In the genomic region with DNA sequence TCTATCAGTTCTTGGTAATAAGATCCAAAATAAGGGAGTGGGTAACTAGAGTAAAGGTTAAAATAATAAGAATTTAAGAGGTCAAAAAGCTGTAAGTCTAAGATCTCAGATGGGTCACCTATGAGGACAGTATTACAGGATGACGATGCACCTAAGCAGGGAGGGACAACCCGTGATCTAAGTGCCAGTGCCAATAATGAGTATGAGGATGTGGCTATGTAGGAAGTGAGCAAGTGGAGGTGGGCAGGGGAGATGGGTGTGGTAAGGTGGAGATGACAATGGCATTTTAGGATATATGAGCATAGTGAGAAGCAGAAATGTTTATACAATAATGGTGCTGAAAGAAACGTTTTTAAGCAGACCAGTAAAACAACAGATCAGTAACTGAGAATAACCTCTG, we compare ENCODE assay signal across 19 cellular contexts. TPM values are rescaled to one million over a fixed set of nuclear protein-coding genes. Genes with fewer than 3 reads are reported as not detected.
DNase-seq lines count a peak whose midpoint lies in the region; ATAC-seq lines count a peak whose summit lies in the region.
"Had no signal": no experiment of that assay in that cellular context is flagged by ENCODE, and none has a peak within 500 bp of the region (broad histone marks: within the 10 kb centered on the region; RNA-seq: fewer than 3 reads in every experiment).

No MANE protein-coding gene starts in this region.

- DNase-seq in activated CD4-positive, alpha-beta T cell treated with anti-CD3 and anti-CD28 coated beads for 36 hours = no peak
- no peak for DNase-seq in activated CD4-positive, alpha-beta T cell treated with anti-CD3 and anti-CD28 coated beads, Interleukin-2, amount 50 U/mL, for 4 hours
- DNase-seq in stimulated activated naive CD8-positive, alpha-beta T cell treated with anti-CD3 and anti-CD28 coated beads, Interleukin-15, amount 100 ng/mL, for 72 hours = no peak
- no peak for DNase-seq in stimulated activated naive CD8-positive, alpha-beta T cell treated with anti-CD3 and anti-CD28 coated beads, Interleukin-15, Interleukin-2, amounts not matched to agents 100 U/mL and 50 U/mL, for 24 hours
- no peak for DNase-seq in natural killer cell treated with Interleukin-12 subunit alpha and Interleukin-12 subunit beta and Interleukin-15 and Interleukin-18, amount 100 ng/mL, for 72 hours (ENCODE audit: low spot score)
- DNase-seq: Caco-2; CD4-positive, CD25-positive, alpha-beta regulatory T cell; CD8-positive, alpha-beta T cell; DMS 273 treated with DMSO at 0.1 percent for 48 hours; DMS79; EL; GDM1; GM23248; H7; HCEC 1CT had no signal

- POLR2A ChIA-PET in activated CD4-positive, alpha-beta T cell treated with anti-CD3 and anti-CD28 coated beads for 36 hours (lab: Charles Lee) = no interaction called here

- H3K27ac Mint-ChIP-seq in activated CD4-positive, alpha-beta T cell treated with anti-CD3 and anti-CD28 coated beads for 36 hours = no peak overlapping the region
- H3K27ac Mint-ChIP-seq in stimulated activated naive CD8-positive, alpha-beta T cell treated with anti-CD3 and anti-CD28 coated beads, Interleukin-15, amount 100 ng/mL, for 72 hours = no peak overlapping the region
- H3K27ac Mint-ChIP-seq in stimulated activated memory B cell treated with anti-CD40 and anti-IgM and Interleukin-4, amounts not matched to agents 10 μg/mL and 1 μg/mL and 100 μg/mL, for 72 hours = no peak overlapping the region
- no peak overlapping the region for H3K27ac Mint-ChIP-seq in natural killer cell treated with Interleukin-12 subunit alpha and Interleukin-12 subunit beta and Interleukin-15 and Interleukin-18, amount 100 ng/mL, for 72 hours
- H3K27ac Mint-ChIP-seq: B cell; CD4-positive, CD25-positive, alpha-beta regulatory T cell; CD8-positive, alpha-beta T cell had no signal

- no peak overlapping the region for H3K4me3 Mint-ChIP-seq in activated CD4-positive, alpha-beta T cell treated with anti-CD3 and anti-CD28 coated beads for 36 hours
- H3K4me3 Mint-ChIP-seq in stimulated activated naive CD8-positive, alpha-beta T cell treated with anti-CD3 and anti-CD28 coated beads, Interleukin-15, amount 100 ng/mL, for 72 hours = no peak overlapping the region
- no peak overlapping the region for H3K4me3 Mint-ChIP-seq in stimulated activated memory B cell treated with anti-CD40 and anti-IgM and Interleukin-4, amounts not matched to agents 10 μg/mL and 1 μg/mL and 100 μg/mL, for 72 hours
- H3K4me3 Mint-ChIP-seq in natural killer cell treated with Interleukin-12 subunit alpha and Interleukin-12 subunit beta and Interleukin-15 and Interleukin-18, amount 100 ng/mL, for 72 hours = no peak overlapping the region
- H3K4me3 Mint-ChIP-seq: B cell; CD4-positive, CD25-positive, alpha-beta regulatory T cell; CD8-positive, alpha-beta T cell had no signal

- H3K9me3 Mint-ChIP-seq in activated CD4-positive, alpha-beta T cell treated with anti-CD3 and anti-CD28 coated beads for 36 hours (ENCODE audit: low read depth) = peaks cover 5% of the 10 kb centered on the region
- peaks cover 6 to 9% of the 10 kb centered on the region in 2 donors for H3K9me3 Mint-ChIP-seq in stimulated activated naive CD8-positive, alpha-beta T cell treated with anti-CD3 and anti-CD28 coated beads, Interleukin-15, amount 100 ng/mL, for 72 hours
- peaks cover 5% of the 10 kb centered on the region for H3K9me3 Mint-ChIP-seq in stimulated activated memory B cell treated with anti-CD40 and anti-IgM and Interleukin-4, amounts not matched to agents 10 μg/mL and 1 μg/mL and 100 μg/mL, for 72 hours
- H3K9me3 Mint-ChIP-seq in natural killer cell treated with Interleukin-12 subunit alpha and Interleukin-12 subunit beta and Interleukin-15 and Interleukin-18, amount 100 ng/mL, for 72 hours = no peaks in the 10 kb centered on the region

- no peaks in the 10 kb centered on the region for H3K36me3 Mint-ChIP-seq in activated CD4-positive, alpha-beta T cell treated with anti-CD3 and anti-CD28 coated beads for 36 hours (ENCODE audit: low read depth)
- H3K36me3 Mint-ChIP-seq in stimulated activated memory B cell treated with anti-CD40 and anti-IgM and Interleukin-4, amounts not matched to agents 10 μg/mL and 1 μg/mL and 100 μg/mL, for 72 hours = peaks cover 6% of the 10 kb centered on the region
- H3K36me3 Mint-ChIP-seq in natural killer cell treated with Interleukin-12 subunit alpha and Interleukin-12 subunit beta and Interleukin-15 and Interleukin-18, amount 100 ng/mL, for 72 hours = peaks cover 6% of the 10 kb centered on the region
- H3K36me3 Mint-ChIP-seq: CD4-positive, CD25-positive, alpha-beta regulatory T cell; CD8-positive, alpha-beta T cell had no signal

- intact Hi-C loops in activated CD4-positive, alpha-beta T cell treated with anti-CD3 and anti-CD28 coated beads for 36 hours (cut with DNase I, micrococcal nuclease) = no loop called here

- H3K27me3 Mint-ChIP-seq in activated CD4-positive, alpha-beta T cell treated with anti-CD3 and anti-CD28 coated beads for 36 hours = peaks cover 25% of the 10 kb centered on the region
- peaks cover 50% of the 10 kb centered on the region for H3K27me3 Mint-ChIP-seq in stimulated activated naive CD8-positive, alpha-beta T cell treated with anti-CD3 and anti-CD28 coated beads, Interleukin-15, amount 100 ng/mL, for 72 hours
- H3K27me3 Mint-ChIP-seq in stimulated activated memory B cell treated with anti-CD40 and anti-IgM and Interleukin-4, amounts not matched to agents 10 μg/mL and 1 μg/mL and 100 μg/mL, for 72 hours = peaks cover 32% of the 10 kb centered on the region
- H3K27me3 Mint-ChIP-seq in natural killer cell treated with Interleukin-12 subunit alpha and Interleukin-12 subunit beta and Interleukin-15 and Interleukin-18, amount 100 ng/mL, for 72 hours = peaks cover 43 to 69% of the 10 kb centered on the region in 2 donors

- CTCF ChIA-PET in activated CD4-positive, alpha-beta T cell treated with anti-CD3 and anti-CD28 coated beads for 36 hours (lab: Charles Lee) = interaction anchor here (0.7 kb wide), 1 partner anchor 1226 kb away, joined by 3 read pairs; no protein-coding TSS in a partner anchor

- H3K4me1 Mint-ChIP-seq in activated CD4-positive, alpha-beta T cell treated with anti-CD3 and anti-CD28 coated beads for 36 hours = no peaks in the 10 kb centered on the region
- H3K4me1 Mint-ChIP-seq in stimulated activated naive CD8-positive, alpha-beta T cell treated with anti-CD3 and anti-CD28 coated beads, Interleukin-15, amount 100 ng/mL, for 72 hours = no peaks in the 10 kb centered on the region
- no peaks in the 10 kb centered on the region for H3K4me1 Mint-ChIP-seq in stimulated activated memory B cell treated with anti-CD40 and anti-IgM and Interleukin-4, amounts not matched to agents 10 μg/mL and 1 μg/mL and 100 μg/mL, for 72 hours
- H3K4me1 Mint-ChIP-seq in natural killer cell treated with Interleukin-12 subunit alpha and Interleukin-12 subunit beta and Interleukin-15 and Interleukin-18, amount 100 ng/mL, for 72 hours (ENCODE audit: low read depth in 2 of 2) = no peaks in the 10 kb centered on the region
- H3K4me1 Mint-ChIP-seq: B cell; CD4-positive, CD25-positive, alpha-beta regulatory T cell had no signal

- peak; percentile 60 for ATAC-seq in activated CD4-positive, alpha-beta T cell treated with anti-CD3 and anti-CD28 coated beads for 36 hours
- ATAC-seq in stimulated activated naive CD8-positive, alpha-beta T cell treated with anti-CD3 and anti-CD28 coated beads, Interleukin-15, amount 100 ng/mL, for 72 hours = peak; percentile 66
- no peak for ATAC-seq in stimulated activated naive CD8-positive, alpha-beta T cell treated with anti-CD3 and anti-CD28 coated beads, Interleukin-15, Interleukin-2, amounts not matched to agents 100 U/mL and 50 U/mL, for 24 hours
- peak; percentile 47 for ATAC-seq in stimulated activated memory B cell treated with anti-CD40 and anti-IgM and Interleukin-4, amounts not matched to agents 10 μg/mL and 1 μg/mL and 100 μg/mL, for 72 hours
- no peak for ATAC-seq in natural killer cell treated with Interleukin-12 subunit alpha and Interleukin-12 subunit beta and Interleukin-15 and Interleukin-18, amount 100 ng/mL, for 72 hours
- ATAC-seq: CD8-positive, alpha-beta T cell; GM12878 had no signal

RNA-seq across cellular contexts. Expression of gene CCDC158, which starts 19.3 kb away (rescaled TPM):
- total RNA-seq in activated CD4-positive, alpha-beta T cell treated with anti-CD3 and anti-CD28 coated beads for 36 hours = not detected
- not detected for total RNA-seq in natural killer cell treated with Interleukin-12 subunit alpha and Interleukin-12 subunit beta and Interleukin-15 and Interleukin-18, amount 100 ng/mL, for 72 hours
- total RNA-seq: B cell; CD4-positive, CD25-positive, alpha-beta regulatory T cell; CD8-positive, alpha-beta T cell; GM12878; GM23248; H1; H7 had no signal

RNA-seq across cellular contexts. Expression of gene SHROOM3, which starts 33.4 kb away (rescaled TPM):
- total RNA-seq in activated CD4-positive, alpha-beta T cell treated with anti-CD3 and anti-CD28 coated beads for 36 hours = under 1 TPM in 1 of 2 experiments, not detected in 1; 0.04 TPM
- total RNA-seq in natural killer cell treated with Interleukin-12 subunit alpha and Interleukin-12 subunit beta and Interleukin-15 and Interleukin-18, amount 100 ng/mL, for 72 hours = not detected
- total RNA-seq: CD4-positive, CD25-positive, alpha-beta regulatory T cell; CD8-positive, alpha-beta T cell had no signal

Comparison
In these comparisons a context has a peak if more than half of its experiments do, and no peak if none do; other contexts are left out.
1. ATAC-seq: peak in activated CD4-positive, alpha-beta T cell treated with anti-CD3 and anti-CD28 coated beads for 36 hours (single experiment), stimulated activated naive CD8-positive, alpha-beta T cell treated with anti-CD3 and anti-CD28 coated beads, Interleukin-15, amount 100 ng/mL, for 72 hours (single experiment) and stimulated activated memory B cell treated with anti-CD40 and anti-IgM and Interleukin-4, amounts not matched to agents 10 μg/mL and 1 μg/mL and 100 μg/mL, for 72 hours (single experiment); none in stimulated activated naive CD8-positive, alpha-beta T cell treated with anti-CD3 and anti-CD28 coated beads, Interleukin-15, Interleukin-2, amounts not matched to agents 100 U/mL and 50 U/mL, for 24 hours (single experiment) and natural killer cell treated with Interleukin-12 subunit alpha and Interleukin-12 subunit beta and Interleukin-15 and Interleukin-18, amount 100 ng/mL, for 72 hours (0 of 2).